In genomic region chr6:21595265-21595950, GRCh38 we compare ENCODE assay signal across 1 cellular context.
A peak's percentile ranks its signal among the peaks of the same experiment; 100 is the strongest.
TF ChIP-seq lines count a peak whose summit lies in the region.

No MANE protein-coding gene starts in this region.

TF ChIP-seq in HepG2, 621 proteins besides CTCF, POLR2A, EP300 and RAD21 (continued from another document and continues in another):
- TF ChIP-seq ZNF687 (CRISPR knock-in tag; IDR thresholded peaks at IDR 0.05) (no peak), GPN1 (CRISPR knock-in tag; IDR thresholded peaks at IDR 0.05; ENCODE audit: borderline replicate concordance) (no peak; the same call in 1 of the 2 replicates), EED (CRISPR knock-in tag; IDR thresholded peaks at IDR 0.05) (peak; percentile 23; the same call in 1 of the 2 replicates), KLF12 (CRISPR knock-in tag; IDR thresholded peaks at IDR 0.05; ENCODE audit: borderline replicate concordance) (no peak), ZNF83 (CRISPR knock-in tag; IDR thresholded peaks at IDR 0.05; ENCODE audit: borderline replicate concordance) (0 out of 2 replicates have a peak, but pooled peaks have one; percentile 21), ZNF770 (CRISPR knock-in tag; IDR thresholded peaks at IDR 0.05) (peak; percentile 93), ZBTB49 (CRISPR knock-in tag; IDR thresholded peaks at IDR 0.05; ENCODE audit: borderline replicate concordance) (no peak), ZNF670 (CRISPR knock-in tag; IDR thresholded peaks at IDR 0.05; ENCODE audit: borderline replicate concordance) (no peak), DDIT3 (CRISPR knock-in tag; IDR thresholded peaks at IDR 0.05) (no peak), RERE (CRISPR knock-in tag; IDR thresholded peaks at IDR 0.05; ENCODE audit: low read depth) (no peak), TARDBP (CRISPR knock-in tag; IDR thresholded peaks at IDR 0.05) (no peak), E2F5 (CRISPR knock-in tag; conservative IDR thresholded peaks at IDR 0.05) (0 out of 2 replicates have a peak, but pooled peaks have one; percentile 13), ZFP36L1 (CRISPR knock-in tag; IDR thresholded peaks at IDR 0.05) (no peak), ZNF10 (CRISPR knock-in tag; IDR thresholded peaks at IDR 0.05; ENCODE audit: borderline replicate concordance, low read depth) (no peak), ZNF530 (CRISPR knock-in tag; IDR thresholded peaks at IDR 0.05; ENCODE audit: low read depth) (no peak), TIGD3 (CRISPR knock-in tag; IDR thresholded peaks at IDR 0.05; ENCODE audit: borderline replicate concordance) (no peak), ZBTB4 (CRISPR knock-in tag; IDR thresholded peaks at IDR 0.05; ENCODE audit: borderline replicate concordance) (0 out of 2 replicates have a peak, but pooled peaks have one; percentile 26), ZNF33A (CRISPR knock-in tag; IDR thresholded peaks at IDR 0.05; ENCODE audit: borderline replicate concordance) (no peak), NPAS2 (CRISPR knock-in tag; IDR thresholded peaks at IDR 0.05; ENCODE audit: borderline replicate concordance) (no peak), SYNCRIP (IDR thresholded peaks at IDR 0.05; ENCODE audit: insufficient read depth, low read depth, low read length) (no peak), MLX (CRISPR knock-in tag; IDR thresholded peaks at IDR 0.05) (no peak), CREB3 (CRISPR knock-in tag; IDR thresholded peaks at IDR 0.05) (0 out of 2 replicates have a peak, but pooled peaks have one; percentile 1), ZNF263 (CRISPR knock-in tag; IDR thresholded peaks at IDR 0.05) (peak; percentile 67), ZNF788 (CRISPR knock-in tag; IDR thresholded peaks at IDR 0.05; ENCODE audit: borderline replicate concordance) (0 out of 2 replicates have a peak, but pooled peaks have one; percentile 21), TCF12 (IDR thresholded peaks at IDR 0.05) (no peak), TCF12 (CRISPR knock-in tag; IDR thresholded peaks at IDR 0.05) (no peak)
